ENCODE assay signal across 8 cellular contexts in the genomic region with DNA sequence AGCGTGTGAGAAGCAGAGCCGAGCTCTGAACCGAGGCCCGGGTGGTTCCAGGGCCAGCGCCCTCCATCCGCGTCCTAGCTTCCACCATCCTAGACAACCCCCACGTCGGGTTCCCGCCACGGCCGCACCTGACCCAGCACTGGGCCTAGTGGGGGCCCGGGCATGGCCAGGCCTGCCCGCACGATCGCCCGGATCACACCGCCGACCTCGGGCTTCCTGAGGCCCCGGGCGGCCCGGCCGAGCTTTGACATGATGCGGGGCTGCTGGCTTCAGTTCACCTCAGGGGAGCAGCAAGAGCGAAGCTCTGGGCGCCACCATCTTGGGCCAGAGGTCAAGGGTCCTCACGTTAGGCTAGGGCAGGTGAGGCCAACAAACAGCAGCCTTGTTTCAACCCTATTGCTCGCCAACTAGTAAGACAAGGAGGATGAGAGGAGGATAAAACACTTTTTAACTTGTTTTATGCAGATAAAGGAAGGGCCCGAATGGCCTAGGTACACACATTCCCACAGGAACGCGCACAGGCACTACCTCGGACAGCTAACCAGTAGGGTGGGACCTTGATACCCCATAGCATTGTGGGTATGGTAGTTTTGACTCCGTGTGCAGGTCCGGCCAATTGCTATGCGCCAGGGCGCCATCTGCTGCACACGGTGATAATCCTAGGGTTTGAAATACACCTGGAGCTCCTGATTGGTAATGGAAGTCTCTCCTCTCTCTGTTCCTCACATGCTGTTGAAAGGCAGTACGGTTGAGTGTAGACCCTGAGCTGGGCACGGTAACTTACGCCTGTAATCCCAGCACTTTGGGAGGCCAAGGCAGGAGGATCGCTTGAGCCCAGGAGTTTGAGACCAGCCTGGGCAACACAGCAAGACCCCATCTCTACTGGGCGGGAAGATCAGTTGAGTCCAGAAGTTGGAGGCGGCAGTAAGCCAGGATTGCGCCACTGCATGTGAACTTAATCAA. TPM values are rescaled to one million over a fixed set of nuclear protein-coding genes. Genes with fewer than 3 reads are reported as not detected.
DNase-seq lines count a peak whose midpoint lies in the region; ATAC-seq and TF ChIP-seq lines count a peak whose summit lies in the region.

A gene (minus strand): TSS at position 345 of the 963 bp plus-strand sequence. CDS start 94 bp downstream, at position 251.

- peak within 1 kb of the TSS; percentile 87 for H3K27ac Mint-ChIP-seq in CD4-positive, alpha-beta T cell
- H3K27ac Mint-ChIP-seq in activated CD4-positive, alpha-beta memory T cell treated with anti-CD3 and anti-CD28 coated beads, Interleukin-2, amount 10 ng/mL, durations not matched to agents 7 days and 5 days = peak within 1 kb of the TSS; percentile 89

- peaks cover 38% of the 10 kb centered on the region for H3K36me3 Mint-ChIP-seq in CD4-positive, alpha-beta T cell (ENCODE audit: low read depth)
- peaks cover 10% of the 10 kb centered on the region for H3K36me3 Mint-ChIP-seq in activated CD4-positive, alpha-beta memory T cell treated with anti-CD3 and anti-CD28 coated beads, Interleukin-2, amount 10 ng/mL, durations not matched to agents 7 days and 5 days (ENCODE audit: low read depth)

- no peaks in the 10 kb centered on the region for H3K9me3 Mint-ChIP-seq in CD4-positive, alpha-beta T cell
- H3K9me3 Mint-ChIP-seq in activated CD4-positive, alpha-beta memory T cell treated with anti-CD3 and anti-CD28 coated beads, Interleukin-2, amount 10 ng/mL, durations not matched to agents 7 days and 5 days = peaks cover 5% of the 10 kb centered on the region

- ATAC-seq in CD4-positive, alpha-beta T cell (ENCODE audit: poor library complexity) = peak; percentile 99
- ATAC-seq in GM19397 (IDR thresholded peaks at IDR 0.05; ENCODE audit: unreplicated experiment) = peak; percentile 84
- peak; percentile 83 for ATAC-seq in HG03575 (IDR thresholded peaks at IDR 0.05; ENCODE audit: extremely low read depth, insufficient number of reproducible peaks, low FRiP score, unreplicated experiment)
- peak; percentile 99 for ATAC-seq in lower lobe of right lung

- CTCF ChIA-PET in CD4-positive, alpha-beta T cell (lab: Charles Lee) = interaction anchor here (0.5 to 2.5 kb wide), 40 partner anchors 8 to 1626 kb away, joined by 3 to 27 read pairs (median 3); a partner anchor contains a TSS
- CTCF ChIA-PET in activated CD4-positive, alpha-beta memory T cell treated with anti-CD3 and anti-CD28 coated beads, Interleukin-2, amount 10 ng/mL, durations not matched to agents 7 days and 5 days (lab: Charles Lee) = interaction anchor here (0.5 to 3.2 kb wide), 33 partner anchors 8 to 410 kb away, joined by 3 to 25 read pairs (median 7); a partner anchor contains a TSS

- peaks cover 3% of the 10 kb centered on the region for H3K27me3 Mint-ChIP-seq in CD4-positive, alpha-beta T cell
- no peaks in the 10 kb centered on the region for H3K27me3 Mint-ChIP-seq in activated CD4-positive, alpha-beta memory T cell treated with anti-CD3 and anti-CD28 coated beads, Interleukin-2, amount 10 ng/mL, durations not matched to agents 7 days and 5 days

- WGBS in ectodermal cell, 2 experiments = 10% methylated on average over 45 of the region's 45 CpGs

- peak within 1 kb of the TSS; percentile 67 for H3K27ac ChIP-seq in CD4-positive, alpha-beta T cell (ENCODE audit: low read depth, low read length)
- H3K27ac ChIP-seq in ectodermal cell (ENCODE audit: insufficient read depth, low read depth, low read length, poor library complexity, severe bottlenecking) (peak within 1 kb of the TSS; percentile 76), lower lobe of right lung (peak within 1 kb of the TSS; percentile 89)

- DNase-seq in CD4-positive, alpha-beta T cell = peak; percentile 78 to 89 (median 86)
- DNase-seq in NCI-H82 treated with DMSO at 0.1 percent for 48 hours (lab: John Stamatoyannopoulos, UW; ENCODE audit: unreplicated experiment) = peak; percentile 88
- DNase-seq in activated CD4-positive, alpha-beta memory T cell treated with anti-CD3 and anti-CD28 coated beads, Interleukin-2, amount 10 ng/mL, durations not matched to agents 7 days and 5 days = peak; percentile 91
- peak; percentile 92 for DNase-seq in lower lobe of right lung
- DNase-seq in stimulated activated CD4-positive, alpha-beta T cell treated with anti-CD3 and anti-CD28 coated beads, TNF-alpha, amount 100 ng/mL, for 4 hours (ENCODE audit: low read depth in 3 of 3) = peak; percentile 74 to 88 (median 76)

- H3K4me3 ChIP-seq in ectodermal cell (ENCODE audit: insufficient read depth, low read depth, low read length) (peak within 1 kb of the TSS; percentile 93), lower lobe of right lung (peak within 1 kb of the TSS; percentile 95)

- H3K36me3 ChIP-seq in ectodermal cell (ENCODE audit: control insufficient read depth, insufficient read depth, low read length) (peaks cover 9% of the 10 kb centered on the region), lower lobe of right lung (peaks cover 32% of the 10 kb centered on the region)

- POLR2A ChIA-PET in CD4-positive, alpha-beta T cell (lab: Charles Lee) = interaction anchor here (0.6 to 2.3 kb wide), 23 partner anchors 9 to 989 kb away, joined by 3 to 35 read pairs (median 4); a partner anchor contains a TSS
- POLR2A ChIA-PET in activated CD4-positive, alpha-beta memory T cell treated with anti-CD3 and anti-CD28 coated beads, Interleukin-2, amount 10 ng/mL, durations not matched to agents 7 days and 5 days (lab: Charles Lee) = interaction anchor here (0.6 to 2.3 kb wide), 19 partner anchors 11 to 404 kb away, joined by 3 to 17 read pairs (median 4); a partner anchor contains a TSS

- H3K4me1 ChIP-seq in ectodermal cell (ENCODE audit: control insufficient read depth, insufficient read depth, low read length) = no peaks in the 10 kb centered on the region
- peaks cover 6% of the 10 kb centered on the region for H3K4me1 ChIP-seq in lower lobe of right lung

- H3K27me3 ChIP-seq in CD4-positive, alpha-beta T cell (ENCODE audit: control insufficient read depth, insufficient read depth, low read length) = no peaks in the 10 kb centered on the region
- H3K27me3 ChIP-seq in ectodermal cell (ENCODE audit: control insufficient read depth, insufficient read depth, low read length, poor library complexity, severe bottlenecking) = no peaks in the 10 kb centered on the region
- no peaks in the 10 kb centered on the region for H3K27me3 ChIP-seq in lower lobe of right lung (ENCODE audit: low read depth)

- H3K4me1 Mint-ChIP-seq in CD4-positive, alpha-beta T cell (ENCODE audit: low read depth) = peaks cover 13% of the 10 kb centered on the region
- H3K4me1 Mint-ChIP-seq in activated CD4-positive, alpha-beta memory T cell treated with anti-CD3 and anti-CD28 coated beads, Interleukin-2, amount 10 ng/mL, durations not matched to agents 7 days and 5 days = peaks cover 24% of the 10 kb centered on the region

- intact Hi-C loops in CD4-positive, alpha-beta T cell (cut with DNase I, micrococcal nuclease) = loop anchor here (1.0 to 2.0 kb wide), 4 partner anchors 28 to 72 kb away; a partner anchor contains a TSS
- intact Hi-C loops in lower lobe of right lung (cut with DNase I) = no loop called here

- H3K4me3 Mint-ChIP-seq in CD4-positive, alpha-beta T cell = peak within 1 kb of the TSS; percentile 94
- peak within 1 kb of the TSS; percentile 88 for H3K4me3 Mint-ChIP-seq in activated CD4-positive, alpha-beta memory T cell treated with anti-CD3 and anti-CD28 coated beads, Interleukin-2, amount 10 ng/mL, durations not matched to agents 7 days and 5 days

- peaks cover 11% of the 10 kb centered on the region for H3K9me3 ChIP-seq in CD4-positive, alpha-beta T cell (ENCODE audit: control insufficient read depth, low read length)
- H3K9me3 ChIP-seq in ectodermal cell (ENCODE audit: control insufficient read depth, low read length) (no peaks in the 10 kb centered on the region), lower lobe of right lung (peaks cover 9% of the 10 kb centered on the region)

- peak; percentile 69 for TF ChIP-seq CTCF in CD4-positive, alpha-beta T cell (IDR thresholded peaks at IDR 0.05)
- TF ChIP-seq CTCF in lower lobe of right lung (IDR thresholded peaks at IDR 0.05) = peak; percentile 71

RNA-seq across cellular contexts. Expression of the gene that starts here (rescaled TPM):
- total RNA-seq in CD4-positive, alpha-beta T cell = 10 to 100 TPM; 17.7 to 21.0 TPM
- 10 to 100 TPM; 44.2 to 55.3 TPM for total RNA-seq in activated CD4-positive, alpha-beta memory T cell treated with anti-CD3 and anti-CD28 coated beads, Interleukin-2, amount 10 ng/mL, durations not matched to agents 7 days and 5 days
- 117 TPM for polyA plus RNA-seq in ectodermal cell (2013, experiment 1 of 4)
- polyA plus RNA-seq in ectodermal cell (2013, experiment 2 of 4) = 113 TPM
- polyA plus RNA-seq in ectodermal cell (2013, experiment 3 of 4) = 93.2 TPM
- polyA plus RNA-seq in ectodermal cell (2013, experiment 4 of 4) = 97.3 TPM
- total RNA-seq in lower lobe of right lung = 32.7 TPM

Comparison
In these comparisons a context has a peak if more than half of its experiments do, and no peak if none do; other contexts are left out.
1. Peak in every context shown above with its lines: DNase-seq, ATAC-seq, H3K4me3 ChIP-seq and H3K27ac ChIP-seq.